ENCODE assay signal across 9 cellular contexts in the genomic region with DNA sequence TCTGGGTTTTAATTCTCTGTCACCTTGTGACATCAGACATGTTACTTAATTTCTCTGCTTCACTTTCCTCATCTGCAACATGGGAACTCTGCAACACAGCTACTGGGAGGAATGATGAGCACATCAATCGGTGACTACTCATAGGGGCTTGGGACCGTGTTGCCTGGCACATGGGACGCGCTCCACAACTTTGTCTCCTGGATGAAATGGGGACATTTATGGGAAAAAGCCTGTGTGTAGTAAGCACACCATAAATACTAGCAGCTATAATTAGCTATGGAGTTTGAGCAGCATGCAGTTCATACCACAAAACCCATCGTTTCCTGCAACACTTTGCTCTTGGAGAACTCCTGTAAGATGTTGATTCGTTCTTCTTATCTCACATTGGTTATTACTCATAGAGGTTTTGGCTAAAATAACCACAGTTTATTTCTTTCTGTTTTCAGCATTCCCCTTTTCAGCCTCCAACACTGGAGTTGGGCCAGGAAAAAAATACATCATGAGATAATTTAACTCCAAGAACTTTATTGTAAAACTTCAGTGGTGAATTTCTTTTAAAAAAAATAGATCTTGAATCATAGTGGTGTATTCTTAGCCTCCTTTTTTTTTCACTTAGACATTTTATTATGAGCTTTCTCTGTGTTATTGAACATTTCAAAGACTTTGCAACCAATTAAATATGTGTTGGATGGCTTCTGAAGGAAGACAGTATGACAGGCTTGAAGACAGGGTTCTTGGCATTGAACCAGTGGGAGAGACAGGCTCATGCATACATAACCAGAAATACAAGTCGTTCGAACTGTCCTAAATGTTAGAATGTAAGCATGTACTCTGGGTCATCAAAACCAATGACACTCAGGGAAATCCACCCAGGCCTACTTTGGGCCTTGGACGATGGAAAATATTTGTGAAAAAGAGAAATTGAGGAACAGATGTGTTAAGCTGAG.
DNase-seq lines count a peak whose midpoint lies in the region; TF ChIP-seq lines count a peak whose summit lies in the region.
"Had no signal": no experiment of that assay in that cellular context is flagged by ENCODE, and none has a peak within 500 bp of the region (broad histone marks: within the 10 kb centered on the region; RNA-seq: fewer than 3 reads in every experiment).

No MANE protein-coding gene starts in this region.

- peaks cover 2% of the 10 kb centered on the region for H3K27me3 Mint-ChIP-seq in activated T-helper 1 cell treated with anti-CD3 and anti-CD28 coated beads, Interleukin-12 subunit alpha, Interleukin-12 subunit beta, Interleukin-2, Interleukin-4 antibody, amounts not matched to agents 30 ng/mL and 10 ng/mL and 1 ng/mL, durations not matched to agents 14 hours and 24 hours and 36 hours (ENCODE audit: insufficient read depth)
- H3K27me3 Mint-ChIP-seq in immature natural killer cell (ENCODE audit: low read depth in 3 of 3), result peaks cover 18 to 37% (median 34%) of the 10 kb centered on the region in 3 donors

- H3K27me3 ChIP-seq in testis, result no peaks in the 10 kb centered on the region

- TF ChIP-seq CTCF in testis (IDR thresholded peaks at IDR 0.05), result no peak

- intact Hi-C loops in activated T-helper 1 cell treated with anti-CD3 and anti-CD28 coated beads, Interleukin-12 subunit alpha, Interleukin-12 subunit beta, Interleukin-2, Interleukin-4 antibody, amounts not matched to agents 30 ng/mL and 10 ng/mL and 1 ng/mL, durations not matched to agents 14 hours and 24 hours and 36 hours (cut with micrococcal nuclease), result loop anchor here (1.0 to 10.0 kb wide), 8 partner anchors 9 to 182 kb away; no protein-coding TSS in a partner anchor
- intact Hi-C loops in testis (cut with DNase I; ENCODE audit: low total_unique reads), result no loop called here

- 46 to 48% methylated on average over 9 of the region's 9 CpGs for WGBS in testis, 2 donors

- H3K4me1 ChIP-seq in testis, result peaks cover 12% of the 10 kb centered on the region

- peak overlapping the region; percentile 32 to 62 for H3K27ac ChIP-seq in testis

- no peaks in the 10 kb centered on the region for H3K9me3 ChIP-seq in testis

- H3K27ac Mint-ChIP-seq in activated T-helper 1 cell treated with anti-CD3 and anti-CD28 coated beads, Interleukin-12 subunit alpha, Interleukin-12 subunit beta, Interleukin-2, Interleukin-4 antibody, amounts not matched to agents 30 ng/mL and 10 ng/mL and 1 ng/mL, durations not matched to agents 14 hours and 24 hours and 36 hours, result peak overlapping the region; percentile 82
- H3K27ac Mint-ChIP-seq in immature natural killer cell, result peak overlapping the region; percentile 93 to 98 (median 94)

- H3K4me1 Mint-ChIP-seq in activated T-helper 1 cell treated with anti-CD3 and anti-CD28 coated beads, Interleukin-12 subunit alpha, Interleukin-12 subunit beta, Interleukin-2, Interleukin-4 antibody, amounts not matched to agents 30 ng/mL and 10 ng/mL and 1 ng/mL, durations not matched to agents 14 hours and 24 hours and 36 hours (ENCODE audit: low read depth), result peaks cover 83% of the 10 kb centered on the region
- H3K4me1 Mint-ChIP-seq in immature natural killer cell, result peaks cover 98 to 100% of the 10 kb centered on the region in 2 donors
- H3K4me1 Mint-ChIP-seq: neural crest cell had no signal

- TF ChIP-seq POLR2A in testis (IDR thresholded peaks at IDR 0.05), result no peak

- H3K36me3 ChIP-seq in testis (ENCODE audit: low read depth, missing control alignments), result no peaks in the 10 kb centered on the region

- DNase-seq in GM04503 (ENCODE audit: low read depth), result peak; percentile 99
- DNase-seq in HS-5 (ENCODE audit: low read depth), result peak; percentile 69
- peak; percentile 36 for DNase-seq in activated T-helper 1 cell treated with anti-CD3 and anti-CD28 coated beads, Interleukin-12 subunit alpha, Interleukin-12 subunit beta, Interleukin-2, Interleukin-4 antibody, amounts not matched to agents 30 ng/mL and 10 ng/mL and 1 ng/mL, durations not matched to agents 14 hours and 24 hours and 36 hours (ENCODE audit: low spot score)
- peak; percentile 85 for DNase-seq in immature natural killer cell
- no peak for DNase-seq in testis
- no peak for DNase-seq in effector CD4-positive, alpha-beta T cell
- DNase-seq in putamen (ENCODE audit: low spot score), result no peak
- DNase-seq in activated CD4-positive, alpha-beta T cell treated with anti-CD3 and anti-CD28 coated beads, Interleukin-2, amount 50 U/mL, for 4 hours, result no peak

- peaks cover 27% of the 10 kb centered on the region for H3K36me3 Mint-ChIP-seq in activated T-helper 1 cell treated with anti-CD3 and anti-CD28 coated beads, Interleukin-12 subunit alpha, Interleukin-12 subunit beta, Interleukin-2, Interleukin-4 antibody, amounts not matched to agents 30 ng/mL and 10 ng/mL and 1 ng/mL, durations not matched to agents 14 hours and 24 hours and 36 hours (ENCODE audit: low read depth)
- peaks cover 15 to 28% (median 27%) of the 10 kb centered on the region in 3 donors for H3K36me3 Mint-ChIP-seq in immature natural killer cell

- H3K9me3 Mint-ChIP-seq in activated T-helper 1 cell treated with anti-CD3 and anti-CD28 coated beads, Interleukin-12 subunit alpha, Interleukin-12 subunit beta, Interleukin-2, Interleukin-4 antibody, amounts not matched to agents 30 ng/mL and 10 ng/mL and 1 ng/mL, durations not matched to agents 14 hours and 24 hours and 36 hours, result peaks cover 13% of the 10 kb centered on the region
- H3K9me3 Mint-ChIP-seq in immature natural killer cell, result peaks cover 0 to 1% (median 0%) of the 10 kb centered on the region in 6 donors
- H3K9me3 Mint-ChIP-seq: neural crest cell had no signal

- H3K4me3 Mint-ChIP-seq in activated T-helper 1 cell treated with anti-CD3 and anti-CD28 coated beads, Interleukin-12 subunit alpha, Interleukin-12 subunit beta, Interleukin-2, Interleukin-4 antibody, amounts not matched to agents 30 ng/mL and 10 ng/mL and 1 ng/mL, durations not matched to agents 14 hours and 24 hours and 36 hours, result peak overlapping the region; percentile 67
- peak overlapping the region; percentile 67 to 85 (median 74) for H3K4me3 Mint-ChIP-seq in immature natural killer cell
- H3K4me3 Mint-ChIP-seq: neural crest cell had no signal

- no peak overlapping the region for H3K4me3 ChIP-seq in testis

Comparison
In these comparisons a context has a peak if more than half of its experiments do, and no peak if none do; other contexts are left out.
1. DNase-seq: peak in GM04503 (single experiment), HS-5 (single experiment), activated T-helper 1 cell treated with anti-CD3 and anti-CD28 coated beads, Interleukin-12 subunit alpha, Interleukin-12 subunit beta, Interleukin-2, Interleukin-4 antibody, amounts not matched to agents 30 ng/mL and 10 ng/mL and 1 ng/mL, durations not matched to agents 14 hours and 24 hours and 36 hours (single experiment) and immature natural killer cell (3 of 3); none in testis (single experiment), effector CD4-positive, alpha-beta T cell (single experiment), putamen (single experiment) and activated CD4-positive, alpha-beta T cell treated with anti-CD3 and anti-CD28 coated beads, Interleukin-2, amount 50 U/mL, for 4 hours (0 of 2).